22 cellular contexts compared by ENCODE assay signal in the genomic region with DNA sequence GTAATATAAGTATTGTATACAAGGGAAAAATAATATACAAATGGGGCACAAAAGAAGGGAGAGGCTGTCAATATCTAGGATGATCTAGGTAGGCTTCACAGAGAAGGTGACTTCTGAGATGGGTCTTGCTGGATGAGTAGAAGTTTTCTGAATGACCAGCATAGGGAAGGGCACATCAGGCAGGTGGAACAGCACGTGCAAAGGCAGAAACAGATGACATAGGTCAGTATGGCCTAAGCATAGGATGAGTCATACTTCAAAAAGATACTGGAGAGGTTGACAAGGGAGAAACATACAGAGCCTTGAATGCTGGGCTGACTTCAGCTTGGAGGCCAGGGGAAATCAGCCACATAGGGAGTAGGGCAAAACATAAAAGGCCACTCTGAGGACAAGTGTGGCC. TPM values are rescaled to one million over a fixed set of nuclear protein-coding genes. Genes with fewer than 3 reads are reported as not detected.
DNase-seq lines count a peak whose midpoint lies in the region; ATAC-seq and TF ChIP-seq lines count a peak whose summit lies in the region.
"Had no signal": no experiment of that assay in that cellular context is flagged by ENCODE, and none has a peak within 500 bp of the region (broad histone marks: within the 10 kb centered on the region; RNA-seq: fewer than 3 reads in every experiment).

No MANE protein-coding gene starts in this region.

- no peak overlapping the region for H3K27ac ChIP-seq in SK-N-SH (ENCODE audit: low read depth in 2 of 2, low read length in 1 of 2)
- H3K27ac ChIP-seq: coronary artery, tibial artery had no signal

- no peaks in the 10 kb centered on the region for H3K9me3 ChIP-seq in SK-N-SH
- H3K9me3 ChIP-seq: tibial artery had no signal

- H2AFZ ChIP-seq in SK-N-SH (ENCODE audit: low read depth), result no peak overlapping the region

- ATAC-seq in SK-N-SH treated with all-trans-retinoic acid at 6 μM for 48 hours (no peak), HG03521 (IDR thresholded peaks at IDR 0.05; ENCODE audit: unreplicated experiment) (no peak), GM19328 (IDR thresholded peaks at IDR 0.05; ENCODE audit: unreplicated experiment) (no peak)
- ATAC-seq: activated CD4-positive, alpha-beta T cell treated with anti-CD3 and anti-CD28 coated beads for 36 hours; activated T-cell treated with anti-CD3 and anti-CD28 coated beads, Interleukin-2, amount 50 U/mL, for 72 hours; stimulated activated naive CD8-positive, alpha-beta T cell treated with anti-CD3 and anti-CD28 coated beads, Interleukin-15, Interleukin-2, amounts not matched to agents 100 U/mL and 50 U/mL, for 24 hours had no signal

- TF ChIP-seq CTCF in SK-N-SH (IDR thresholded peaks at IDR 0.05), result no peak
- no peak for TF ChIP-seq CTCF in epithelial cell of esophagus (IDR thresholded peaks at IDR 0.05; ENCODE audit: insufficient read depth, low read depth, low read length, missing control alignments)

- no peaks in the 10 kb centered on the region for H3K79me2 ChIP-seq in SK-N-SH (ENCODE audit: insufficient read depth)

- H3K4me1 ChIP-seq in SK-N-SH (ENCODE audit: control insufficient read depth in 1 of 2, insufficient read depth in 2 of 2, low read depth in 1 of 2, low read length in 1 of 2), result peaks cover 4 to 6% of the 10 kb centered on the region in 2 experiments; a peak in 2 of 4 replicates
- H3K4me1 ChIP-seq: tibial artery had no signal

- H3K4me2 ChIP-seq in SK-N-SH, result no peak overlapping the region

- POLR2A ChIA-PET in SK-N-SH (lab: Yijun Ruan, JAX), result no interaction called here

- TF ChIP-seq RAD21 in SK-N-SH (IDR thresholded peaks at IDR 0.05; ENCODE audit: low read length), result no peak

- no peaks in the 10 kb centered on the region for H4K20me1 ChIP-seq in SK-N-SH (ENCODE audit: insufficient read depth)

- no peak overlapping the region for H3K9ac ChIP-seq in SK-N-SH

- H3K4me3 ChIP-seq in SK-N-SH (ENCODE audit: low read depth in 2 of 2, low read length in 1 of 2) (no peak overlapping the region), epithelial cell of esophagus (ENCODE audit: low read length) (no peak overlapping the region)
- H3K4me3 ChIP-seq: coronary artery, tibial artery had no signal

- H3K36me3 ChIP-seq in SK-N-SH (replicated peaks in 1 of 2; ENCODE audit: control insufficient read depth in 1 of 2, insufficient read depth in 2 of 2, low read length in 1 of 2), result no peaks in the 10 kb centered on the region
- H3K36me3 ChIP-seq: tibial artery had no signal

- no peak for DNase-seq in SK-N-SH
- DNase-seq in amniotic epithelial cell (ENCODE audit: low read depth), result peak; percentile 53
- DNase-seq in epithelial cell of esophagus (ENCODE audit: low read depth), result peak; percentile 41
- no peak for DNase-seq in SW 1271 (lab: John Stamatoyannopoulos, UW)
- DNase-seq in mucosa of gallbladder (ENCODE audit: low spot score), result no peak
- DNase-seq: activated CD4-positive, alpha-beta T cell treated with anti-CD3 and anti-CD28 coated beads for 36 hours; activated T-cell treated with anti-CD3 and anti-CD28 coated beads, Interleukin-2, amount 50 U/mL, for 72 hours; endodermal cell; kidney glomerular epithelial cell; NCI-H1436 treated with DMSO at 0.1 percent for 48 hours; NCI-H510A treated with DMSO at 0.1 percent for 48 hours; NK-92 treated with Interleukin-12 subunit alpha and Interleukin-12 subunit beta, amount 100 ng/mL, for 24 hours; SHP77; stimulated activated CD4-positive, alpha-beta T cell treated with anti-CD3 and anti-CD28 coated beads, Interleukin-12 subunit alpha, Interleukin-12 subunit beta, amount 100 ng/mL, for 4 hours; stimulated activated CD4-positive, alpha-beta T cell treated with anti-CD3 and anti-CD28 coated beads, Interleukin-4, amount 100 ng/mL, for 4 hours; stimulated activated naive CD8-positive, alpha-beta T cell treated with anti-CD3 and anti-CD28 coated beads, Interleukin-15, Interleukin-2, amounts not matched to agents 100 U/mL and 50 U/mL, for 24 hours; tibial artery had no signal

- CTCF ChIA-PET in SK-N-SH (lab: Yijun Ruan, JAX), result no interaction called here

- TF ChIP-seq EP300 in SK-N-SH (IDR thresholded peaks at IDR 0.05; ENCODE audit: borderline replicate concordance in 1 of 2, low read depth in 1 of 2, low read length in 1 of 2), result no peak

- H3K27me3 ChIP-seq in SK-N-SH (ENCODE audit: insufficient read depth), result no peaks in the 10 kb centered on the region

- H3F3A ChIP-seq in SK-N-SH (replicated peaks; ENCODE audit: insufficient read depth), result no peaks in the 10 kb centered on the region

- WGBS in SK-N-SH (ENCODE audit: low lambda C conversion rate), result 36% methylated on average over 1 of the region's 1 CpG

- no peaks in the 10 kb centered on the region for H3K9me2 ChIP-seq in SK-N-SH

TF ChIP-seq in SK-N-SH treated with all-trans-retinoic acid at 6 μM for 48 hours, 23 proteins besides CTCF, POLR2A, EP300 and RAD21:
- TF ChIP-seq ZFP3 (CRISPR knock-in tag; IDR thresholded peaks at IDR 0.05) (peak; percentile 98), ZFP30 (CRISPR knock-in tag; IDR thresholded peaks at IDR 0.05) (no peak)

TF ChIP-seq in SK-N-SH, 30 proteins besides CTCF, POLR2A, EP300 and RAD21:
- TF ChIP-seq TAF1 (IDR thresholded peaks at IDR 0.05; ENCODE audit: borderline replicate concordance, low read depth, low read length), result no peak
- no peak for TF ChIP-seq CHD2 (IDR thresholded peaks at IDR 0.05; ENCODE audit: low read length, partially characterized antibody)
- TF ChIP-seq, protein P1, sequence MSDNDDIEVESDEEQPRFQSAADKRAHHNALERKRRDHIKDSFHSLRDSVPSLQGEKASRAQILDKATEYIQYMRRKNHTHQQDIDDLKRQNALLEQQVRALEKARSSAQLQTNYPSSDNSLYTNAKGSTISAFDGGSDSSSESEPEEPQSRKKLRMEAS (IDR thresholded peaks at IDR 0.05; ENCODE audit: low read depth), result no peak
- TF ChIP-seq NFIC (IDR thresholded peaks at IDR 0.05; ENCODE audit: borderline replicate concordance), result no peak
- no peak for TF ChIP-seq PBX3 (IDR thresholded peaks at IDR 0.05)
- TF ChIP-seq POLR2AphosphoS5 (IDR thresholded peaks at IDR 0.05; ENCODE audit: low read depth, low read length), result no peak
- TF ChIP-seq GATA2 (CRISPR knock-in tag; IDR thresholded peaks at IDR 0.05), result no peak
- no peak for TF ChIP-seq ELF1 (IDR thresholded peaks at IDR 0.05)
- no peak for TF ChIP-seq RXRA (IDR thresholded peaks at IDR 0.05; ENCODE audit: borderline replicate concordance, low read depth)
- TF ChIP-seq YY1 (IDR thresholded peaks at IDR 0.05; ENCODE audit: low read depth), result no peak
- no peak for TF ChIP-seq NRF1 (IDR thresholded peaks at IDR 0.05; ENCODE audit: low read depth, low read length)
- TF ChIP-seq, protein P2, sequence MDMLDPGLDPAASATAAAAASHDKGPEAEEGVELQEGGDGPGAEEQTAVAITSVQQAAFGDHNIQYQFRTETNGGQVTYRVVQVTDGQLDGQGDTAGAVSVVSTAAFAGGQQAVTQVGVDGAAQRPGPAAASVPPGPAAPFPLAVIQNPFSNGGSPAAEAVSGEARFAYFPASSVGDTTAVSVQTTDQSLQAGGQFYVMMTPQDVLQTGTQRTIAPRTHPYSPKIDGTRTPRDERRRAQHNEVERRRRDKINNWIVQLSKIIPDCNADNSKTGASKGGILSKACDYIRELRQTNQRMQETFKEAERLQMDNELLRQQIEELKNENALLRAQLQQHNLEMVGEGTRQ (IDR thresholded peaks at IDR 0.05; ENCODE audit: borderline replicate concordance, low read depth, low read length), result no peak
- TF ChIP-seq MXI1 (IDR thresholded peaks at IDR 0.05; ENCODE audit: low read depth, low read length), result no peak
- TF ChIP-seq GABPA (IDR thresholded peaks at IDR 0.05; ENCODE audit: low read depth), result no peak

RNA-seq across cellular contexts. Expression of gene SIRPA, which starts 31.9 kb away (rescaled TPM):
- 6.8 and 9.1 TPM in 2 replicates for polyA plus RNA-seq in SK-N-SH (2012; rRNA removed)
- polyA plus RNA-seq in SK-N-SH (2012; cell fraction: cytosol; rRNA removed), result 6.5 and 8.5 TPM in 2 replicates
- 11.2 and 11.3 TPM in 2 replicates for polyA plus RNA-seq in SK-N-SH (2012; cell fraction: nucleus; rRNA removed)
- 53.4 TPM for total RNA-seq in mucosa of gallbladder
- total RNA-seq: T-helper 1 cell treated with Interleukin-12 subunit alpha and Interleukin-12 subunit beta and Interleukin-4 antibody, amounts not matched to agents 30 ng/mL and 1 ng/mL, for 36 hours had no signal

Comparison
In these comparisons a context has a peak if more than half of its experiments do, and no peak if none do; other contexts are left out.
1. DNase-seq: peak in amniotic epithelial cell (single experiment) and epithelial cell of esophagus (single experiment); none in SK-N-SH (single experiment), SW 1271 (0 of 2) and mucosa of gallbladder (single experiment).